8 cellular contexts compared by ENCODE assay signal in genomic region chr12:7989827-7990491, GRCh38. TPM values are rescaled to one million over a fixed set of nuclear protein-coding genes. Genes with fewer than 3 reads are reported as not detected.
DNase-seq lines count a peak whose midpoint lies in the region; ATAC-seq, FAIRE-seq and TF ChIP-seq lines count a peak whose summit lies in the region.

No MANE protein-coding gene starts in this region.

- DNase-seq in GM12891 (ENCODE audit: insufficient read length, low spot score) (no peak), PC-9 (peak; percentile 70 to 94), natural killer cell (peak; percentile 52), upper lobe of left lung (peak in 1 of 2 donors; percentile 89), glutamatergic neuron (no peak), GM19239 (ENCODE audit: insufficient read length, low spot score) (no peak), NCI-H2029 treated with DMSO at 0.1 percent for 48 hours (lab: John Stamatoyannopoulos, UW) (no peak)
- DNase-seq in activated naive CD4-positive, alpha-beta T cell treated with anti-CD3 and anti-CD28 coated beads for 36 hours = peak; percentile 84

- POLR2A ChIA-PET in PC-9 (lab: Charles Lee; ENCODE audit: unreplicated experiment) = interaction anchor here (0.6 to 0.7 kb wide), 3 partner anchors 42 to 85 kb away, joined by 3 to 9 read pairs (median 8); no protein-coding TSS in a partner anchor

- H3K9me2 ChIP-seq in PC-9 (ENCODE audit: insufficient read depth) = no peaks in the 10 kb centered on the region

- TF ChIP-seq POLR2A in GM12891 (IDR thresholded peaks at IDR 0.05; ENCODE audit: low read depth, low read length) (no peak), upper lobe of left lung (IDR thresholded peaks at IDR 0.05) (peak in 2 of 4 donors; percentile 13 to 69)

- H3K27me3 Mint-ChIP-seq in activated naive CD4-positive, alpha-beta T cell treated with anti-CD3 and anti-CD28 coated beads for 36 hours (ENCODE audit: low read depth) = no peaks in the 10 kb centered on the region
- H3K27me3 Mint-ChIP-seq in natural killer cell (ENCODE audit: low read depth in 2 of 2) = no peaks in the 10 kb centered on the region
- H3K27me3 Mint-ChIP-seq in glutamatergic neuron (ENCODE audit: unreplicated experiment) = peaks cover 1% of the 10 kb centered on the region

- ATAC-seq in natural killer cell (peak; percentile 92 to 98 (median 95)), upper lobe of left lung (ENCODE audit: low FRiP score in 2 of 2) (peak; percentile 83 to 97)

- peak overlapping the region; percentile 82 for H3K27ac Mint-ChIP-seq in activated naive CD4-positive, alpha-beta T cell treated with anti-CD3 and anti-CD28 coated beads for 36 hours
- peak overlapping the region; percentile 69 to 86 for H3K27ac Mint-ChIP-seq in natural killer cell
- no peak overlapping the region for H3K27ac Mint-ChIP-seq in glutamatergic neuron (ENCODE audit: unreplicated experiment)

- H4K20me1 ChIP-seq in PC-9 (ENCODE audit: insufficient read depth) = no peaks in the 10 kb centered on the region

- no peak for TF ChIP-seq CTCF in PC-9 (conservative IDR thresholded peaks at IDR 0.05)
- TF ChIP-seq CTCF in natural killer cell (IDR thresholded peaks at IDR 0.05) = no peak
- peak in 1 of 6 experiments; percentile 10 for TF ChIP-seq CTCF in upper lobe of left lung (IDR thresholded peaks at IDR 0.05)
- TF ChIP-seq CTCF in glutamatergic neuron (IDR thresholded peaks at IDR 0.05; ENCODE audit: partially characterized antibody, unreplicated experiment) = no peak

- peaks cover 26% of the 10 kb centered on the region for H3K4me1 Mint-ChIP-seq in activated naive CD4-positive, alpha-beta T cell treated with anti-CD3 and anti-CD28 coated beads for 36 hours (ENCODE audit: low read depth)
- H3K4me1 Mint-ChIP-seq in natural killer cell (peaks cover 20 to 21% of the 10 kb centered on the region in 2 donors), glutamatergic neuron (ENCODE audit: low read depth, unreplicated experiment) (no peaks in the 10 kb centered on the region)

- BruUV-seq in PC-9 (replicated peaks; lab: Mats Ljungman, UMichigan) = TSS peak; percentile 91

- H3K9me3 ChIP-seq in PC-9 (ENCODE audit: insufficient read depth, low read depth) (no peaks in the 10 kb centered on the region), upper lobe of left lung (no peaks in the 10 kb centered on the region)

- no peaks in the 10 kb centered on the region for H3K9me3 Mint-ChIP-seq in activated naive CD4-positive, alpha-beta T cell treated with anti-CD3 and anti-CD28 coated beads for 36 hours
- H3K9me3 Mint-ChIP-seq in natural killer cell (no peaks in the 10 kb centered on the region), glutamatergic neuron (ENCODE audit: unreplicated experiment) (no peaks in the 10 kb centered on the region)

- peak in 3 of 4 donors; percentile 13 to 80 (median 80) for TF ChIP-seq EP300 in upper lobe of left lung (IDR thresholded peaks at IDR 0.05)

- H3K27ac ChIP-seq in PC-9 (peak overlapping the region; percentile 79), upper lobe of left lung (peak overlapping the region; percentile 58 to 83 (median 78))

- H2AFZ ChIP-seq in PC-9 = peak overlapping the region; percentile 26

- H3K36me3 Mint-ChIP-seq in activated naive CD4-positive, alpha-beta T cell treated with anti-CD3 and anti-CD28 coated beads for 36 hours (ENCODE audit: low read depth) = no peaks in the 10 kb centered on the region
- H3K36me3 Mint-ChIP-seq in natural killer cell (no peaks in the 10 kb centered on the region), glutamatergic neuron (ENCODE audit: unreplicated experiment) (no peaks in the 10 kb centered on the region)

- no peaks in the 10 kb centered on the region for H3K79me2 ChIP-seq in PC-9 (ENCODE audit: low read depth)

- peaks cover 62% of the 10 kb centered on the region for H3K4me1 ChIP-seq in PC-9 (replicated peaks; ENCODE audit: insufficient read depth)
- H3K4me1 ChIP-seq in upper lobe of left lung = peaks cover 14 to 34% (median 23%) of the 10 kb centered on the region in 4 donors

- H3K4me2 ChIP-seq in PC-9 = peak overlapping the region; percentile 58

- peak overlapping the region; percentile 41 for H3K4me3 Mint-ChIP-seq in activated naive CD4-positive, alpha-beta T cell treated with anti-CD3 and anti-CD28 coated beads for 36 hours
- H3K4me3 Mint-ChIP-seq in natural killer cell = peak overlapping the region; percentile 76
- H3K4me3 Mint-ChIP-seq in glutamatergic neuron (ENCODE audit: unreplicated experiment) = no peak overlapping the region

- intact Hi-C loops in PC-9 (cut with micrococcal nuclease; ENCODE audit: unreplicated experiment) (loop anchor here (2.0 to 5.0 kb wide), 2 partner anchors 37 to 313 kb away; no protein-coding TSS in a partner anchor), natural killer cell (cut with micrococcal nuclease) (loop anchor here (1.0 kb wide), 2 partner anchors 20 to 30 kb away; no protein-coding TSS in a partner anchor)
- intact Hi-C loops in activated naive CD4-positive, alpha-beta T cell treated with anti-CD3 and anti-CD28 coated beads for 36 hours (cut with micrococcal nuclease) = loop anchor here (1.0 to 10.0 kb wide), 6 partner anchors 19 to 345 kb away; no protein-coding TSS in a partner anchor

- H3K27me3 ChIP-seq in PC-9 (ENCODE audit: insufficient read depth, low read depth) = no peaks in the 10 kb centered on the region
- H3K27me3 ChIP-seq in upper lobe of left lung = no peaks in the 10 kb centered on the region

- CTCF ChIA-PET in PC-9 (lab: Charles Lee) = interaction anchor here (0.6 kb wide), 1 partner anchor 29 kb away, joined by 3 read pairs; no protein-coding TSS in a partner anchor
- CTCF ChIA-PET in activated naive CD4-positive, alpha-beta T cell treated with anti-CD3 and anti-CD28 coated beads for 36 hours (lab: Charles Lee) = interaction anchor here (0.6 to 2.0 kb wide), 5 partner anchors 15 to 57 kb away, joined by 3 to 7 read pairs (median 5); no protein-coding TSS in a partner anchor

- H3F3A ChIP-seq in PC-9 (ENCODE audit: insufficient read depth, low read depth) = peaks cover 38% of the 10 kb centered on the region

- H3K4me3 ChIP-seq in PC-9 (no peak overlapping the region), upper lobe of left lung (no peak overlapping the region)

- no peaks in the 10 kb centered on the region for H3K36me3 ChIP-seq in PC-9 (ENCODE audit: low read depth)
- H3K36me3 ChIP-seq in upper lobe of left lung = no peaks in the 10 kb centered on the region

- 11 to 16% methylated on average over 6 of the region's 6 CpGs for WGBS in upper lobe of left lung, 2 donors

- FAIRE-seq in GM12891 (lab: Jason Lieb, UNC) (peak; percentile 81), GM19239 (lab: Jason Lieb, UNC) (no peak)

TF ChIP-seq in GM12891, 5 proteins besides CTCF, POLR2A, EP300 and RAD21:
- TF ChIP-seq SPI1 (IDR thresholded peaks at IDR 0.05; ENCODE audit: low read depth, low read length) (0 out of 2 replicates have a peak, but pooled peaks have one; percentile 4), TAF1 (IDR thresholded peaks at IDR 0.05; ENCODE audit: low read depth, low read length) (no peak)

RNA-seq across cellular contexts. Expression of gene FOXJ2, which starts 42.6 kb away (rescaled TPM):
- 3.7 TPM for polyA plus RNA-seq in GM12891 (2012; ENCODE audit: low read depth, missing spikeins)
- 28.2 and 30.3 TPM in 2 replicates for total RNA-seq in PC-9 (2021)
- total RNA-seq in activated naive CD4-positive, alpha-beta T cell treated with anti-CD3 and anti-CD28 coated beads for 36 hours = 10 to 100 TPM; 17.6 to 17.7 TPM
- total RNA-seq in natural killer cell = 10 to 100 TPM; 27.8 to 28.5 (median 28.4) TPM
- 10 to 100 TPM; 14.7 to 25.1 (median 18.4) TPM for total RNA-seq in upper lobe of left lung
- total RNA-seq in glutamatergic neuron (ENCODE audit: unreplicated experiment) = 8.3 TPM

RNA-seq across cellular contexts. Expression of gene SLC2A3, which starts 54.0 kb away (rescaled TPM):
- polyA plus RNA-seq in GM12891 (2012; ENCODE audit: low read depth, missing spikeins) = 25.8 TPM
- total RNA-seq in PC-9 (2021) (24.9 and 26.2 TPM in 2 replicates), natural killer cell (100 to 1,000 TPM; 406 to 534 (median 427) TPM), upper lobe of left lung (100 to 1,000 TPM in 2 of 6 donors, 10 to 100 TPM in 4; 43.0 to 148 (median 63.4) TPM), glutamatergic neuron (ENCODE audit: unreplicated experiment) (291 TPM)
- 100 to 1,000 TPM; 392 to 394 TPM for total RNA-seq in activated naive CD4-positive, alpha-beta T cell treated with anti-CD3 and anti-CD28 coated beads for 36 hours

Comparison
In these comparisons a context has a peak if more than half of its experiments do, and no peak if none do; other contexts are left out.
1. DNase-seq: peak in PC-9 (2 of 2), activated naive CD4-positive, alpha-beta T cell treated with anti-CD3 and anti-CD28 coated beads for 36 hours (single experiment) and natural killer cell (single experiment); none in GM12891 (single experiment), glutamatergic neuron (single experiment), GM19239 (single experiment) and NCI-H2029 treated with DMSO at 0.1 percent for 48 hours (single experiment).